35 cellular contexts compared by ENCODE assay signal in the genomic region with DNA sequence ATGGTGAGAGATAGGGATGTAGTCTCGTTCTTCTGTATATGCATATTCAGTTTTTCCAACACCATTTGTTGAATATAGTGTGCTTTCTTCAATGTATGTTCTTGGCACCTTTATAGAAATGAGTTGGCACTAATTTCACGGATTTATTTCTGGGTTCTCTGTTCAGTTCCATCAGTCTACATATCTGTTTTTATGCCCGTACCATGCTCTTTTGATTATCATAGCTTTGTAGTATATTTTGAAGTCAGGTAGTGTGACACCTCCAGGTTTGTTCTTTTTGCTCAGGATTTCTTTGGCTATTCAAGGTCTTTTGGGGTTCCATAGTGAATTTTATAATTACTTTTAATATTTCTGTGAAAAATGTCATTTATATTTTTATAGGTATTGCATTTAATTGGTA. TPM values are rescaled to one million over a fixed set of nuclear protein-coding genes. Genes with fewer than 3 reads are reported as not detected.
"Had no signal": no experiment of that assay in that cellular context is flagged by ENCODE, and none has a peak within 500 bp of the region (broad histone marks: within the 10 kb centered on the region; RNA-seq: fewer than 3 reads in every experiment).

No MANE protein-coding gene starts in this region.

- H3K4me3 ChIP-seq: MG63 had no signal

- H3K36me3 ChIP-seq: MG63 had no signal

- DNase-seq: Karpas-422, Kasumi-1, MG63, MM.1S, MV-4-11, NCI-H1048, NCI-H1092, NCI-H1092 treated with DMSO at 0.1 percent for 48 hours, NCI-H1105, NCI-H1105 treated with DMSO at 0.1 percent for 48 hours, NCI-H1417, NCI-H1417 treated with DMSO at 0.1 percent for 48 hours, NCI-H1436, NCI-H1436 treated with DMSO at 0.1 percent for 48 hours, NCI-H146, NCI-H1694, NCI-H1694 treated with DMSO at 0.1 percent for 48 hours, NCI-H187, NCI-H187 treated with DMSO at 0.1 percent for 48 hours, NCI-H1930, NCI-H2029, NCI-H2029 treated with DMSO at 0.1 percent for 48 hours, NCI-H2081, NCI-H2081 treated with DMSO at 0.1 percent for 48 hours, NCI-H2107, NCI-H2171, NCI-H2171 treated with DMSO at 0.1 percent for 48 hours, NCI-H2227 treated with DMSO at 0.1 percent for 48 hours, NCI-H226, NCI-H446, NCI-H446 treated with DMSO at 0.1 percent for 48 hours, NCI-H510A, NCI-H510A treated with DMSO at 0.1 percent for 48 hours, NCI-H524 had no signal

RNA-seq across cellular contexts. Expression of gene ZNF793, which starts 14.5 kb away (rescaled TPM):
- total RNA-seq: MCF 10A had no signal
